12 cellular contexts compared by ENCODE assay signal in the genomic region with DNA sequence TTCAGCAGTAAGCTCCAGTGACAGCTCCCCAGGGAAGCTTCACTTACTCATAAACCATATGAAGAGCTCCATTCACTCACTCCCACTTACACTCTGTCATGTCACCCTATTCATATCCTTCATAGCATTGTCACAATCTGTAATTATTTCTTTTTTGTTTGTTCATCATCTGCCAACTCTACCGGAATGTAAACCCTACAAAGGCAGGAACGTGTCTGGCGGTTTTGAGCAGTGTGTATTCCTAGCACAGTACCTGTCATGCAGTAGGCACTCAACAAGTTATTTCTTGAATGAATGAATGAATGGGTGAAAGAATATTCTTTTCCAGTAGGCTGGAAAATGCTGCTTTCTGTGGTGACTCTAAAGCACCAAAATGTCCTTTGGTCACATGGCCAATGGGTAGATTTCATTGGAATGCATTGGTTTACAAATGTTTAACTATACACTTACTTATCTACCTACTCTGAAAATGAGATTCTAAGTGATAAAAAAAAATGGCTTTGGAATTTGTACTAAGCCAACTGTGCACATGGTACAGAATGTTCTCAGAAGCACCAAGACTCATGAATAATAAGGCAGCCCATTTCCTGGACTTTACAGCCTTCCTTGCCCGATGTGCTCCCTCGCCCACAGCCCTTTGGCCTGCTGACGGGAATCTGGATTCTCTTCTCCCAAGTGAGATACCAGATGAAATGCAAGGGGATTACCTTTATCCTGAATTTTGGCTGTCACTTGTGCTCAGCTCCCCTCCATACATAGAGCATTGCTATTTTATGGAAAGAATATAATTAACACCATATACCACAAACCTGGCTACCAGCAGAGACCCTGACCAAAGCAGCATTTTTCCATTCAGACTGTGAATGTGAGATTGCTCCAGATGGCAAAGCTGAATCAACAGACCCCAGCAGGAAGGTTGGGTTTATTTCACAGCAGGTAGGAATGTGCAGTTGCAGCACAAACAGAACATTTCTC.
A peak's percentile ranks its signal among the peaks of the same experiment; 100 is the strongest.
DNase-seq lines count a peak whose midpoint lies in the region; ATAC-seq, FAIRE-seq and TF ChIP-seq lines count a peak whose summit lies in the region.
"Had no signal": no experiment of that assay in that cellular context is flagged by ENCODE, and none has a peak within 500 bp of the region (broad histone marks: within the 10 kb centered on the region; RNA-seq: fewer than 3 reads in every experiment).

No MANE protein-coding gene starts in this region.

- no peak for TF ChIP-seq EP300 in H1 (IDR thresholded peaks at IDR 0.05; ENCODE audit: borderline replicate concordance in 1 of 2, low read depth in 2 of 2, low read length in 2 of 2)

- H3K9ac ChIP-seq in H1 (replicated peaks in 1 of 4; ENCODE audit: extremely low read depth in 1 of 4, low read depth in 3 of 4, low read length in 3 of 4) (no peak overlapping the region), trophoblast cell (ENCODE audit: low read length) (no peak overlapping the region)

- H2AK5ac ChIP-seq in H1 (ENCODE audit: low read depth, low read length) (no peak overlapping the region), trophoblast cell (ENCODE audit: low read length) (no peak overlapping the region)

- TF ChIP-seq CTCF in NB4 (IDR thresholded peaks at IDR 0.05; ENCODE audit: low read depth, low read length) (no peak), H1 (IDR thresholded peaks at IDR 0.05; ENCODE audit: control extremely low read depth in 1 of 3, insufficient read depth in 1 of 3, low read depth in 1 of 3, low read length in 3 of 3) (no peak)

- H4K5ac ChIP-seq in H1 (ENCODE audit: insufficient read length, low read depth, low read length) = no peak overlapping the region

- no peaks in the 10 kb centered on the region for H3K4me1 Mint-ChIP-seq in natural killer cell treated with Interleukin-12 subunit alpha and Interleukin-12 subunit beta and Interleukin-15 and Interleukin-18, amount 100 ng/mL, for 72 hours (ENCODE audit: low read depth in 2 of 2)
- H3K4me1 Mint-ChIP-seq in activated CD4-positive, alpha-beta memory T cell treated with anti-CD3 and anti-CD28 coated beads for 36 hours (ENCODE audit: low read depth) = peaks cover 3% of the 10 kb centered on the region
- peaks cover 8% of the 10 kb centered on the region for H3K4me1 Mint-ChIP-seq in stimulated activated naive CD8-positive, alpha-beta T cell treated with anti-CD3 and anti-CD28 coated beads, Interleukin-15, amount 100 ng/mL, for 72 hours
- H3K4me1 Mint-ChIP-seq: immature natural killer cell had no signal

- H3K9me3 Mint-ChIP-seq in natural killer cell treated with Interleukin-12 subunit alpha and Interleukin-12 subunit beta and Interleukin-15 and Interleukin-18, amount 100 ng/mL, for 72 hours = no peaks in the 10 kb centered on the region
- no peaks in the 10 kb centered on the region for H3K9me3 Mint-ChIP-seq in activated CD4-positive, alpha-beta memory T cell treated with anti-CD3 and anti-CD28 coated beads for 36 hours
- no peaks in the 10 kb centered on the region for H3K9me3 Mint-ChIP-seq in stimulated activated naive CD8-positive, alpha-beta T cell treated with anti-CD3 and anti-CD28 coated beads, Interleukin-15, amount 100 ng/mL, for 72 hours
- H3K9me3 Mint-ChIP-seq: activated T-helper 2 cell treated with anti-CD3 and anti-CD28 coated beads, Interferon-gamma antibody, Interleukin-2, Interleukin-4, amounts not matched to agents 10 μg/mL and 5 μg/mL and 100 μg/mL, durations not matched to agents 14 hours and 24 hours and 36 hours; H9; immature natural killer cell had no signal

- H3K27ac Mint-ChIP-seq in natural killer cell treated with Interleukin-12 subunit alpha and Interleukin-12 subunit beta and Interleukin-15 and Interleukin-18, amount 100 ng/mL, for 72 hours = no peak overlapping the region
- no peak overlapping the region for H3K27ac Mint-ChIP-seq in activated CD4-positive, alpha-beta memory T cell treated with anti-CD3 and anti-CD28 coated beads for 36 hours
- H3K27ac Mint-ChIP-seq in stimulated activated naive CD8-positive, alpha-beta T cell treated with anti-CD3 and anti-CD28 coated beads, Interleukin-15, amount 100 ng/mL, for 72 hours = no peak overlapping the region
- H3K27ac Mint-ChIP-seq: activated T-helper 2 cell treated with anti-CD3 and anti-CD28 coated beads, Interferon-gamma antibody, Interleukin-2, Interleukin-4, amounts not matched to agents 10 μg/mL and 5 μg/mL and 100 μg/mL, durations not matched to agents 14 hours and 24 hours and 36 hours; H9; immature natural killer cell had no signal

- H2AFZ ChIP-seq in H1 (ENCODE audit: low read length) (no peak overlapping the region), trophoblast cell (ENCODE audit: insufficient read depth, low read length, poor library complexity) (no peak overlapping the region)

- H4K91ac ChIP-seq in H1 (replicated peaks; ENCODE audit: insufficient read length, low read length) (no peak overlapping the region), trophoblast cell (ENCODE audit: low read depth, low read length) (no peak overlapping the region)

- H3K23me2 ChIP-seq in H1 (ENCODE audit: low read depth, low read length) = no peaks in the 10 kb centered on the region

- no peak overlapping the region for H3K4me3 Mint-ChIP-seq in natural killer cell treated with Interleukin-12 subunit alpha and Interleukin-12 subunit beta and Interleukin-15 and Interleukin-18, amount 100 ng/mL, for 72 hours
- no peak overlapping the region for H3K4me3 Mint-ChIP-seq in activated CD4-positive, alpha-beta memory T cell treated with anti-CD3 and anti-CD28 coated beads for 36 hours
- no peak overlapping the region for H3K4me3 Mint-ChIP-seq in stimulated activated naive CD8-positive, alpha-beta T cell treated with anti-CD3 and anti-CD28 coated beads, Interleukin-15, amount 100 ng/mL, for 72 hours
- H3K4me3 Mint-ChIP-seq: H9, immature natural killer cell had no signal

- H2BK12ac ChIP-seq in H1 (ENCODE audit: low read depth, low read length) (no peak overlapping the region), trophoblast cell (ENCODE audit: low read length) (no peak overlapping the region)

- H3K14ac ChIP-seq in H1 (ENCODE audit: insufficient read length) = no peak overlapping the region
- no peak overlapping the region for H3K14ac ChIP-seq in trophoblast cell (ENCODE audit: low read length)

- H3K9me3 ChIP-seq in H1 (ENCODE audit: insufficient read depth in 2 of 2, low read depth in 1 of 2, low read length in 1 of 2) (no peaks in the 10 kb centered on the region), trophoblast cell (ENCODE audit: insufficient read depth, low read depth, low read length) (no peaks in the 10 kb centered on the region)

- DNase-seq in NB4 (ENCODE audit: low read depth) (peak; percentile 14), NCI-H345 (lab: John Stamatoyannopoulos, UW) (peak; percentile 92), H1 (ENCODE audit: low read depth in 1 of 2, low spot score in 2 of 2) (no peak), trophoblast cell (peak; percentile 27 to 55), epidermal melanocyte (ENCODE audit: insufficient read length, low spot score) (no peak)
- DNase-seq in natural killer cell treated with Interleukin-12 subunit alpha and Interleukin-12 subunit beta and Interleukin-15 and Interleukin-18, amount 100 ng/mL, for 72 hours (ENCODE audit: low spot score) = no peak
- no peak for DNase-seq in activated CD4-positive, alpha-beta memory T cell treated with anti-CD3 and anti-CD28 coated beads for 36 hours
- DNase-seq in stimulated activated naive CD8-positive, alpha-beta T cell treated with anti-CD3 and anti-CD28 coated beads, Interleukin-15, amount 100 ng/mL, for 72 hours = no peak
- DNase-seq: effector CD4-positive, alpha-beta T cell; H9; immature natural killer cell had no signal

- H2BK5ac ChIP-seq in H1 (ENCODE audit: low read depth, low read length) (no peak overlapping the region), trophoblast cell (ENCODE audit: low read depth, low read length, poor library complexity) (no peak overlapping the region)

- peaks cover 5 to 6% of the 10 kb centered on the region in 2 donors for H3K27me3 Mint-ChIP-seq in natural killer cell treated with Interleukin-12 subunit alpha and Interleukin-12 subunit beta and Interleukin-15 and Interleukin-18, amount 100 ng/mL, for 72 hours
- no peaks in the 10 kb centered on the region for H3K27me3 Mint-ChIP-seq in activated CD4-positive, alpha-beta memory T cell treated with anti-CD3 and anti-CD28 coated beads for 36 hours
- H3K27me3 Mint-ChIP-seq in stimulated activated naive CD8-positive, alpha-beta T cell treated with anti-CD3 and anti-CD28 coated beads, Interleukin-15, amount 100 ng/mL, for 72 hours = no peaks in the 10 kb centered on the region

- H3K18ac ChIP-seq in H1 (ENCODE audit: extremely low read depth, low read length) (no peak overlapping the region), trophoblast cell (ENCODE audit: low read length) (no peak overlapping the region)

- H2BK120ac ChIP-seq in H1 (replicated peaks; ENCODE audit: low read depth, low read length) (no peak overlapping the region), trophoblast cell (ENCODE audit: insufficient read depth, low read length, poor library complexity) (no peak overlapping the region)

- H3K4me2 ChIP-seq in H1 (ENCODE audit: insufficient read depth in 1 of 2, low read depth in 2 of 2, low read length in 2 of 2) = no peak overlapping the region
- H3K4me2 ChIP-seq in trophoblast cell (ENCODE audit: low read length) = no peak overlapping the region

- no peak overlapping the region for H3K56ac ChIP-seq in H1 (replicated peaks; ENCODE audit: insufficient read length, low read depth, low read length)

- POLR2A ChIA-PET in H1 (lab: Charles Lee; ENCODE audit: partially characterized antibody) = interaction anchor here (0.7 kb wide), 1 partner anchor 153 kb away, joined by 4 read pairs; no protein-coding TSS in a partner anchor
- POLR2A ChIA-PET in activated CD4-positive, alpha-beta memory T cell treated with anti-CD3 and anti-CD28 coated beads for 36 hours (lab: Charles Lee) = no interaction called here

- H2BK20ac ChIP-seq in H1 (ENCODE audit: low read length) = no peak overlapping the region

- WGBS in H1 (ENCODE audit: extremely low coverage in 1 of 2, insufficient coverage in 1 of 2, insufficient read length in 1 of 2, insufficient replicate concordance in 2 of 2, low coverage in 1 of 2, low lambda C conversion rate in 2 of 2, missing lambda C conversion rate in 1 of 2), 2 experiments = 89% methylated on average over 6 of the region's 6 CpGs; no CpG with 5 or more reads in 1 of the 2 experiments
- WGBS in trophoblast cell (ENCODE audit: extremely low coverage, insufficient coverage, insufficient read length) = no CpG with 5 or more reads among the region's 6 CpGs

- no peak for ATAC-seq in natural killer cell treated with Interleukin-12 subunit alpha and Interleukin-12 subunit beta and Interleukin-15 and Interleukin-18, amount 100 ng/mL, for 72 hours
- no peak for ATAC-seq in stimulated activated naive CD8-positive, alpha-beta T cell treated with anti-CD3 and anti-CD28 coated beads, Interleukin-15, amount 100 ng/mL, for 72 hours

- H3K27ac ChIP-seq in H1 (ENCODE audit: low read depth, low read length) (no peak overlapping the region), trophoblast cell (ENCODE audit: low read depth, low read length) (no peak overlapping the region)

- no peak for FAIRE-seq in H1 (lab: Jason Lieb, UNC)

- no peaks in the 10 kb centered on the region for H3K36me3 ChIP-seq in H1 (ENCODE audit: control insufficient read depth in 2 of 4, insufficient read depth in 4 of 4, low read length in 3 of 4)
- no peaks in the 10 kb centered on the region for H3K36me3 ChIP-seq in trophoblast cell (ENCODE audit: control insufficient read depth in 1 of 2, insufficient read depth in 2 of 2, low read length in 2 of 2)

- CTCF ChIA-PET in H1 (lab: Charles Lee; ENCODE audit: partially characterized antibody) = interaction anchor here (0.5 to 1.9 kb wide), 5 partner anchors 36 to 613 kb away, joined by 3 to 5 read pairs (median 3); no protein-coding TSS in a partner anchor
- CTCF ChIA-PET in activated CD4-positive, alpha-beta memory T cell treated with anti-CD3 and anti-CD28 coated beads for 36 hours (lab: Charles Lee) = no interaction called here

- H3K4me3 ChIP-seq in NB4 (ENCODE audit: low read depth, low read length) = no peak overlapping the region
- H3K4me3 ChIP-seq in H1 (ENCODE audit: extremely low read depth in 1 of 4, insufficient read depth in 2 of 4, low read depth in 3 of 4, low read length in 4 of 4) = no peak overlapping the region
- H3K4me3 ChIP-seq in trophoblast cell (ENCODE audit: low read depth, low read length) = no peak overlapping the region

- H3K36me3 Mint-ChIP-seq in natural killer cell treated with Interleukin-12 subunit alpha and Interleukin-12 subunit beta and Interleukin-15 and Interleukin-18, amount 100 ng/mL, for 72 hours = no peaks in the 10 kb centered on the region
- H3K36me3 Mint-ChIP-seq in activated CD4-positive, alpha-beta memory T cell treated with anti-CD3 and anti-CD28 coated beads for 36 hours = no peaks in the 10 kb centered on the region
- H3K36me3 Mint-ChIP-seq: immature natural killer cell had no signal

- H3K4me1 ChIP-seq in H1 (replicated peaks in 1 of 4; ENCODE audit: control insufficient read depth in 3 of 4, insufficient read depth in 4 of 4, low read length in 3 of 4) = peaks cover 0 to 5% (median 2%) of the 10 kb centered on the region in 4 experiments; a peak in 4 of 7 replicates
- no peaks in the 10 kb centered on the region for H3K4me1 ChIP-seq in trophoblast cell (ENCODE audit: control insufficient read depth in 1 of 2, insufficient read depth in 2 of 2, low read length in 2 of 2)

- H3K23ac ChIP-seq in H1 (ENCODE audit: insufficient read length) (no peak overlapping the region), trophoblast cell (ENCODE audit: low read length) (no peak overlapping the region)

- H4K8ac ChIP-seq in H1 (ENCODE audit: extremely low read depth, insufficient read depth, low read length) (no peak overlapping the region), trophoblast cell (ENCODE audit: low read depth, low read length) (no peak overlapping the region)

- peak overlapping the region; percentile 89; the same call in 1 of the 2 replicates for H2BK15ac ChIP-seq in H1 (ENCODE audit: low read length)

- no peak overlapping the region for H4K12ac ChIP-seq in trophoblast cell (ENCODE audit: low read depth, low read length)

- no peak for TF ChIP-seq RAD21 in H1 (IDR thresholded peaks at IDR 0.05 in 1 of 2, conservative IDR thresholded peaks at IDR 0.05 in 1 of 2; ENCODE audit: low read depth in 2 of 2, low read length in 2 of 2)

- no peak overlapping the region for H3K4ac ChIP-seq in H1 (replicated peaks; ENCODE audit: insufficient read length, low read depth, low read length)
- no peak overlapping the region for H3K4ac ChIP-seq in trophoblast cell (ENCODE audit: low read depth, low read length)

- H3K27me3 ChIP-seq in H1 (replicated peaks in 1 of 4; ENCODE audit: control insufficient read depth in 3 of 4, extremely low read depth in 1 of 4, insufficient read depth in 3 of 4, low read length in 3 of 4) = no peaks in the 10 kb centered on the region
- H3K27me3 ChIP-seq in trophoblast cell (ENCODE audit: insufficient read depth, low read length) = no peaks in the 10 kb centered on the region

- TF ChIP-seq POLR2A in NB4 (IDR thresholded peaks at IDR 0.05; ENCODE audit: extremely low read depth, insufficient read length) (no peak), H1 (IDR thresholded peaks at IDR 0.05; ENCODE audit: control extremely low read depth in 1 of 2, low read depth in 2 of 2, low read length in 2 of 2) (no peak)

- H4K20me1 ChIP-seq in H1 (replicated peaks in 1 of 2; ENCODE audit: control insufficient read depth in 1 of 2, insufficient read depth in 2 of 2, low read length in 2 of 2) = no peaks in the 10 kb centered on the region

- H3K79me1 ChIP-seq in H1 (ENCODE audit: low read depth, low read length) (no peaks in the 10 kb centered on the region), trophoblast cell (ENCODE audit: low read length) (no peaks in the 10 kb centered on the region)

- H3K79me2 ChIP-seq in H1 (ENCODE audit: control insufficient read depth in 1 of 2, insufficient read depth in 2 of 2, low read length in 2 of 2) (no peaks in the 10 kb centered on the region), trophoblast cell (ENCODE audit: control insufficient read depth, insufficient read depth, low read length, poor library complexity) (no peaks in the 10 kb centered on the region)

- intact Hi-C loops in activated CD4-positive, alpha-beta memory T cell treated with anti-CD3 and anti-CD28 coated beads for 36 hours (cut with micrococcal nuclease) = no loop called here

Comparison
In these comparisons a context has a peak if more than half of its experiments do, and no peak if none do; other contexts are left out.
1. DNase-seq: peak in NB4 (single experiment), NCI-H345 (single experiment) and trophoblast cell (2 of 2); none in H1 (0 of 2), natural killer cell treated with Interleukin-12 subunit alpha and Interleukin-12 subunit beta and Interleukin-15 and Interleukin-18, amount 100 ng/mL, for 72 hours (single experiment), epidermal melanocyte (single experiment), activated CD4-positive, alpha-beta memory T cell treated with anti-CD3 and anti-CD28 coated beads for 36 hours (single experiment) and stimulated activated naive CD8-positive, alpha-beta T cell treated with anti-CD3 and anti-CD28 coated beads, Interleukin-15, amount 100 ng/mL, for 72 hours (0 of 2).